2 cellular contexts compared by ENCODE assay signal in the genomic region with DNA sequence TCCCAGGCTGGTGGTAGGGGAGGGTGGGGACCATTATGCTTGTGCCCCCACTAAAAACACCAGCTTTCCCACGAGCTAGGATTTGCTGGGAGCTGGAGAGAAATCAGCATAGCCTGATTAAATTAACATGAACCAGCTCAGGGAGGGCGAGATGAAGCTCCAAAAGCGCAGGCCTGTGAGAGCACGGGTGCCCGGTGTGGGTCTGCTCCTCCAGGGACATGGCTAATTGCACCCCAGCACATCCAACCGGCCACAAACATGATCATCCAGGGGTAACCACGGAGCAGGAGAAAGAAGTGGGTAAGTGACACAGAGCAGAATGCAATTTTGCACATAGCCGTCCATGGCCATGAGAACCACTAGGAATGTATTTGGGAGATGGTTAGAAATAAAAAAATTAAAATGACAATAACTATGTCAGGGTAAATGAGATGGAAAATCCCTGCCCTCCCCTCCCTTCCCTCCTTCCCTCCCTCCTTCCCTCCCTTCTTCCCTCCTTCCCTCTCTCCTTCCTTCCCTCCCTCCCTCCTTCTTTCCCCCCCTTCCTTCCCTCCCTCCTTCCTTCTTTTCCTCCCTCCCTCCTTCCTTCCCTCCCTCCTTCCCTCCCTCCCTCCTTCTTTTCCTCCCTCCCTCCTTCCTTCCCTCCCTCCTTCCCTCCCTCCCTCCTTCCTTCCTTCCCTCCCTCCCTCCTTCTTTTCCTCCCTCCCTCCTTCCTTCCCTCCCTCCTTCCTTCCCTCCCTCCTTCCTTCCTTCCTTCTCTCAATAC.
TF ChIP-seq lines count a peak whose summit lies in the region.

No MANE protein-coding gene starts in this region.

TF ChIP-seq in SK-N-SH, 30 proteins besides CTCF, POLR2A, EP300 and RAD21 (continued from another document):
- TF ChIP-seq, protein P1, sequence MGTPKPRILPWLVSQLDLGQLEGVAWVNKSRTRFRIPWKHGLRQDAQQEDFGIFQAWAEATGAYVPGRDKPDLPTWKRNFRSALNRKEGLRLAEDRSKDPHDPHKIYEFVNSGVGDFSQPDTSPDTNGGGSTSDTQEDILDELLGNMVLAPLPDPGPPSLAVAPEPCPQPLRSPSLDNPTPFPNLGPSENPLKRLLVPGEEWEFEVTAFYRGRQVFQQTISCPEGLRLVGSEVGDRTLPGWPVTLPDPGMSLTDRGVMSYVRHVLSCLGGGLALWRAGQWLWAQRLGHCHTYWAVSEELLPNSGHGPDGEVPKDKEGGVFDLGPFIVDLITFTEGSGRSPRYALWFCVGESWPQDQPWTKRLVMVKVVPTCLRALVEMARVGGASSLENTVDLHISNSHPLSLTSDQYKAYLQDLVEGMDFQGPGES (IDR thresholded peaks at IDR 0.05; ENCODE audit: low read depth, low read length), result no peak
- TF ChIP-seq TAF1 (IDR thresholded peaks at IDR 0.05; ENCODE audit: borderline replicate concordance, low read depth, low read length) (no peak), SIN3A (IDR thresholded peaks at IDR 0.05; ENCODE audit: borderline replicate concordance, low read depth, low read length) (no peak), FOXM1 (IDR thresholded peaks at IDR 0.05; ENCODE audit: low read depth) (no peak), ELF1 (IDR thresholded peaks at IDR 0.05) (no peak), MEF2A (IDR thresholded peaks at IDR 0.05; ENCODE audit: borderline replicate concordance, low read depth) (no peak)
- TF ChIP-seq, protein P2, sequence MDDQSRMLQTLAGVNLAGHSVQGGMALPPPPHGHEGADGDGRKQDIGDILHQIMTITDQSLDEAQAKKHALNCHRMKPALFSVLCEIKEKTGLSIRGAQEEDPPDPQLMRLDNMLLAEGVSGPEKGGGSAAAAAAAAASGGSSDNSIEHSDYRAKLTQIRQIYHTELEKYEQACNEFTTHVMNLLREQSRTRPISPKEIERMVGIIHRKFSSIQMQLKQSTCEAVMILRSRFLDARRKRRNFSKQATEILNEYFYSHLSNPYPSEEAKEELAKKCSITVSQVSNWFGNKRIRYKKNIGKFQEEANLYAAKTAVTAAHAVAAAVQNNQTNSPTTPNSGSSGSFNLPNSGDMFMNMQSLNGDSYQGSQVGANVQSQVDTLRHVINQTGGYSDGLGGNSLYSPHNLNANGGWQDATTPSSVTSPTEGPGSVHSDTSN (IDR thresholded peaks at IDR 0.05), result no peak
- TF ChIP-seq, protein P3, sequence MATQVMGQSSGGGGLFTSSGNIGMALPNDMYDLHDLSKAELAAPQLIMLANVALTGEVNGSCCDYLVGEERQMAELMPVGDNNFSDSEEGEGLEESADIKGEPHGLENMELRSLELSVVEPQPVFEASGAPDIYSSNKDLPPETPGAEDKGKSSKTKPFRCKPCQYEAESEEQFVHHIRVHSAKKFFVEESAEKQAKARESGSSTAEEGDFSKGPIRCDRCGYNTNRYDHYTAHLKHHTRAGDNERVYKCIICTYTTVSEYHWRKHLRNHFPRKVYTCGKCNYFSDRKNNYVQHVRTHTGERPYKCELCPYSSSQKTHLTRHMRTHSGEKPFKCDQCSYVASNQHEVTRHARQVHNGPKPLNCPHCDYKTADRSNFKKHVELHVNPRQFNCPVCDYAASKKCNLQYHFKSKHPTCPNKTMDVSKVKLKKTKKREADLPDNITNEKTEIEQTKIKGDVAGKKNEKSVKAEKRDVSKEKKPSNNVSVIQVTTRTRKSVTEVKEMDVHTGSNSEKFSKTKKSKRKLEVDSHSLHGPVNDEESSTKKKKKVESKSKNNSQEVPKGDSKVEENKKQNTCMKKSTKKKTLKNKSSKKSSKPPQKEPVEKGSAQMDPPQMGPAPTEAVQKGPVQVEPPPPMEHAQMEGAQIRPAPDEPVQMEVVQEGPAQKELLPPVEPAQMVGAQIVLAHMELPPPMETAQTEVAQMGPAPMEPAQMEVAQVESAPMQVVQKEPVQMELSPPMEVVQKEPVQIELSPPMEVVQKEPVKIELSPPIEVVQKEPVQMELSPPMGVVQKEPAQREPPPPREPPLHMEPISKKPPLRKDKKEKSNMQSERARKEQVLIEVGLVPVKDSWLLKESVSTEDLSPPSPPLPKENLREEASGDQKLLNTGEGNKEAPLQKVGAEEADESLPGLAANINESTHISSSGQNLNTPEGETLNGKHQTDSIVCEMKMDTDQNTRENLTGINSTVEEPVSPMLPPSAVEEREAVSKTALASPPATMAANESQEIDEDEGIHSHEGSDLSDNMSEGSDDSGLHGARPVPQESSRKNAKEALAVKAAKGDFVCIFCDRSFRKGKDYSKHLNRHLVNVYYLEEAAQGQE (IDR thresholded peaks at IDR 0.05; ENCODE audit: low read depth, low read length), result no peak

TF ChIP-seq in SK-N-SH treated with all-trans-retinoic acid at 6 μM for 48 hours, 23 proteins besides CTCF, POLR2A, EP300 and RAD21 (continued from another document):
- TF ChIP-seq, protein P4, sequence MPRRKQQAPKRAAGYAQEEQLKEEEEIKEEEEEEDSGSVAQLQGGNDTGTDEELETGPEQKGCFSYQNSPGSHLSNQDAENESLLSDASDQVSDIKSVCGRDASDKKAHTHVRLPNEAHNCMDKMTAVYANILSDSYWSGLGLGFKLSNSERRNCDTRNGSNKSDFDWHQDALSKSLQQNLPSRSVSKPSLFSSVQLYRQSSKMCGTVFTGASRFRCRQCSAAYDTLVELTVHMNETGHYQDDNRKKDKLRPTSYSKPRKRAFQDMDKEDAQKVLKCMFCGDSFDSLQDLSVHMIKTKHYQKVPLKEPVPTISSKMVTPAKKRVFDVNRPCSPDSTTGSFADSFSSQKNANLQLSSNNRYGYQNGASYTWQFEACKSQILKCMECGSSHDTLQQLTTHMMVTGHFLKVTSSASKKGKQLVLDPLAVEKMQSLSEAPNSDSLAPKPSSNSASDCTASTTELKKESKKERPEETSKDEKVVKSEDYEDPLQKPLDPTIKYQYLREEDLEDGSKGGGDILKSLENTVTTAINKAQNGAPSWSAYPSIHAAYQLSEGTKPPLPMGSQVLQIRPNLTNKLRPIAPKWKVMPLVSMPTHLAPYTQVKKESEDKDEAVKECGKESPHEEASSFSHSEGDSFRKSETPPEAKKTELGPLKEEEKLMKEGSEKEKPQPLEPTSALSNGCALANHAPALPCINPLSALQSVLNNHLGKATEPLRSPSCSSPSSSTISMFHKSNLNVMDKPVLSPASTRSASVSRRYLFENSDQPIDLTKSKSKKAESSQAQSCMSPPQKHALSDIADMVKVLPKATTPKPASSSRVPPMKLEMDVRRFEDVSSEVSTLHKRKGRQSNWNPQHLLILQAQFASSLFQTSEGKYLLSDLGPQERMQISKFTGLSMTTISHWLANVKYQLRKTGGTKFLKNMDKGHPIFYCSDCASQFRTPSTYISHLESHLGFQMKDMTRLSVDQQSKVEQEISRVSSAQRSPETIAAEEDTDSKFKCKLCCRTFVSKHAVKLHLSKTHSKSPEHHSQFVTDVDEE (CRISPR knock-in tag; IDR thresholded peaks at IDR 0.05), result no peak
- no peak for TF ChIP-seq ESRRG (CRISPR knock-in tag; IDR thresholded peaks at IDR 0.05)
- TF ChIP-seq TOX (CRISPR knock-in tag; IDR thresholded peaks at IDR 0.05; ENCODE audit: borderline replicate concordance), result no peak
- no peak for TF ChIP-seq ZNF8 (CRISPR knock-in tag; IDR thresholded peaks at IDR 0.05)
- no peak for TF ChIP-seq ARNTL (CRISPR knock-in tag; IDR thresholded peaks at IDR 0.05; ENCODE audit: borderline replicate concordance, low read depth)
TF ChIP-seq in SK-N-SH treated with all-trans-retinoic acid at 6 μM for 48 hours: peak in this region for 0.
